Comparison of ENCODE assay signal across 21 cellular contexts in genomic region chr15:64782751-64783150, GRCh38. TPM values are rescaled to one million over a fixed set of nuclear protein-coding genes. Genes with fewer than 3 reads are reported as not detected.
DNase-seq lines count a peak whose midpoint lies in the region; ATAC-seq and TF ChIP-seq lines count a peak whose summit lies in the region.
"Had no signal": no experiment of that assay in that cellular context is flagged by ENCODE, and none has a peak within 500 bp of the region (broad histone marks: within the 10 kb centered on the region; RNA-seq: fewer than 3 reads in every experiment).

No MANE protein-coding gene starts in this region.

- H3K27me3 Mint-ChIP-seq in central memory CD8-positive, alpha-beta T cell = peaks cover under 1% of the 10 kb centered on the region

- no peak for ATAC-seq in heart right ventricle
- ATAC-seq in central memory CD8-positive, alpha-beta T cell (replicated peaks; ENCODE audit: extremely low read depth, poor library complexity, severe bottlenecking) = no peak
- ATAC-seq in left lobe of liver = peak; percentile 87

- peak overlapping the region; percentile 37 for H3K27ac Mint-ChIP-seq in central memory CD8-positive, alpha-beta T cell (ENCODE audit: low read depth)
- H3K27ac Mint-ChIP-seq: CD4-positive, alpha-beta T cell had no signal

- TF ChIP-seq CTCF in cardiac muscle cell (IDR thresholded peaks at IDR 0.05; ENCODE audit: low read depth, low read length) = no peak
- TF ChIP-seq CTCF in heart right ventricle (IDR thresholded peaks at IDR 0.05) = no peak
- TF ChIP-seq CTCF in vagina (IDR thresholded peaks at IDR 0.05) = no peak
- TF ChIP-seq CTCF in dorsolateral prefrontal cortex (IDR thresholded peaks at IDR 0.05 in 54 of 56, conservative IDR thresholded peaks at IDR 0.05 in 2 of 56; ENCODE audit: low read depth in 1 of 56, partially characterized antibody in 56 of 56) = no peak

- no peaks in the 10 kb centered on the region for H3K27me3 ChIP-seq in cardiac muscle cell
- no peaks in the 10 kb centered on the region for H3K27me3 ChIP-seq in heart right ventricle
- H3K27me3 ChIP-seq in vagina = no peaks in the 10 kb centered on the region
- H3K27me3 ChIP-seq in dorsolateral prefrontal cortex = peaks cover 0 to 14% (median 0%) of the 10 kb centered on the region in 45 donors
- H3K27me3 ChIP-seq: BE2C had no signal

- 81 to 82% methylated on average over 5 of the region's 5 CpGs for WGBS in heart right ventricle, 2 donors

- intact Hi-C loops in heart right ventricle (cut with DNase I) (no loop called here), vagina (cut with DNase I) (no loop called here), dorsolateral prefrontal cortex (cut with DNase I) (no loop called here)

- no peak overlapping the region for H3K4me3 Mint-ChIP-seq in central memory CD8-positive, alpha-beta T cell
- H3K4me3 Mint-ChIP-seq: CD4-positive, alpha-beta T cell had no signal

- no peak for DNase-seq in cardiac muscle cell (ENCODE audit: low read depth in 1 of 2, low spot score in 1 of 2)
- DNase-seq in heart right ventricle = no peak
- DNase-seq in central memory CD8-positive, alpha-beta T cell (ENCODE audit: low spot score in 2 of 2) = no peak
- peak; percentile 71 for DNase-seq in left lobe of liver (ENCODE audit: low spot score)
- DNase-seq in vagina (ENCODE audit: extremely low spot score in 2 of 2) = no peak
- no peak for DNase-seq in dorsolateral prefrontal cortex
- DNase-seq in DMS153 treated with DMSO at 0.1 percent for 48 hours (lab: John Stamatoyannopoulos, UW; ENCODE audit: unreplicated experiment) = no peak
- no peak for DNase-seq in G401 (ENCODE audit: low spot score)
- DNase-seq: BE2C; CD4-positive, alpha-beta T cell; DMS53; EL; MM.1S; NCI-H1092; NCI-H1436 treated with DMSO at 0.1 percent for 48 hours; NCI-H2029 treated with DMSO at 0.1 percent for 48 hours; NCI-H2171; NCI-H446; NCI-H526 treated with DMSO at 0.1 percent for 48 hours; Right ventricle myocardium superior had no signal

- in situ Hi-C loops in G401 (cut with HindIII; ENCODE audit: low sequenced_read_pairs) = loop anchor here (10.0 kb wide), 1 partner anchor 98 kb away; no protein-coding TSS in a partner anchor

- no peaks in the 10 kb centered on the region for H3K9me3 Mint-ChIP-seq in central memory CD8-positive, alpha-beta T cell
- H3K9me3 Mint-ChIP-seq: CD4-positive, alpha-beta T cell had no signal

- H3K36me3 ChIP-seq in cardiac muscle cell (no peaks in the 10 kb centered on the region), heart right ventricle (no peaks in the 10 kb centered on the region), vagina (no peaks in the 10 kb centered on the region)
- H3K36me3 ChIP-seq: BE2C had no signal

- peak overlapping the region; percentile 62 for H3K27ac ChIP-seq in cardiac muscle cell
- H3K27ac ChIP-seq in heart right ventricle = no peak overlapping the region
- H3K27ac ChIP-seq in vagina = peak overlapping the region; percentile 33
- no peak overlapping the region for H3K27ac ChIP-seq in dorsolateral prefrontal cortex

- no peak for TF ChIP-seq POLR2A in vagina (IDR thresholded peaks at IDR 0.05)

- no peaks in the 10 kb centered on the region for H3K9me3 ChIP-seq in cardiac muscle cell (ENCODE audit: low read depth)
- no peaks in the 10 kb centered on the region for H3K9me3 ChIP-seq in heart right ventricle
- H3K9me3 ChIP-seq in vagina = no peaks in the 10 kb centered on the region
- H3K9me3 ChIP-seq: BE2C had no signal

- H3K4me1 Mint-ChIP-seq in central memory CD8-positive, alpha-beta T cell = peaks cover 21% of the 10 kb centered on the region

- peaks cover 18% of the 10 kb centered on the region for H3K4me1 ChIP-seq in cardiac muscle cell (ENCODE audit: low read depth)
- H3K4me1 ChIP-seq in heart right ventricle = no peaks in the 10 kb centered on the region
- no peaks in the 10 kb centered on the region for H3K4me1 ChIP-seq in vagina
- H3K4me1 ChIP-seq: BE2C had no signal

- H3K4me3 ChIP-seq in cardiac muscle cell = no peak overlapping the region
- H3K4me3 ChIP-seq in heart right ventricle = no peak overlapping the region
- no peak overlapping the region for H3K4me3 ChIP-seq in vagina
- H3K4me3 ChIP-seq in dorsolateral prefrontal cortex = no peak overlapping the region

- H3K36me3 Mint-ChIP-seq in central memory CD8-positive, alpha-beta T cell (ENCODE audit: insufficient read depth) = no peaks in the 10 kb centered on the region

RNA-seq across cellular contexts. Expression of gene RBPMS2, which starts 7.4 kb away (rescaled TPM):
- total RNA-seq in cardiac muscle cell = 18.4 and 35.4 TPM in 2 replicates
- polyA plus RNA-seq in cardiac muscle cell = 213 and 223 TPM in 2 replicates
- 100 to 1,000 TPM; 177 to 296 (median 213) TPM for total RNA-seq in heart right ventricle
- 100 to 1,000 TPM; 200 to 310 TPM for polyA plus RNA-seq in heart right ventricle
- 7.5 TPM for total RNA-seq in left lobe of liver
- total RNA-seq in vagina = 3.7 TPM
- 10 to 100 TPM in 3 of 120 experiments, 1 to 10 TPM in 117; 1.1 to 14.5 (median 3.5) TPM for total RNA-seq in dorsolateral prefrontal cortex
- 0.12 and 0.27 TPM in 2 replicates for total RNA-seq in G401 (2014; rRNA removed; shearing (Covaris generic))
- total RNA-seq: CD4-positive, alpha-beta T cell; LHCN-M2 had no signal

RNA-seq across cellular contexts. Expression of gene PIF1, which starts 42.7 kb away (rescaled TPM):
- total RNA-seq in cardiac muscle cell (3.5 and 70.9 TPM in 2 replicates), heart right ventricle (1 to 10 TPM in 2 of 10 donors, under 1 TPM in 8; 0.22 to 2.9 (median 0.45) TPM), left lobe of liver (0.93 TPM), vagina (6.6 TPM), dorsolateral prefrontal cortex (1 to 10 TPM in 119 of 120 experiments, under 1 TPM in 1; 0.74 to 7.7 (median 3.2) TPM)
- polyA plus RNA-seq in cardiac muscle cell (7.4 and 49.0 TPM in 2 replicates), heart right ventricle (1 to 10 TPM in 1 of 2 donors, under 1 TPM in 1; 0.38 to 1.6 TPM)
- total RNA-seq in G401 (2014; rRNA removed; shearing (Covaris generic)) = 23.0 and 37.9 TPM in 2 replicates

RNA-seq across cellular contexts. Expression of gene PLEKHO2, which starts 59.0 kb away (rescaled TPM):
- 7.6 and 9.3 TPM in 2 replicates for total RNA-seq in cardiac muscle cell
- polyA plus RNA-seq in cardiac muscle cell = 9.4 and 11.3 TPM in 2 replicates
- total RNA-seq in heart right ventricle = 10 to 100 TPM in 3 of 10 donors, 1 to 10 TPM in 7; 5.9 to 24.2 (median 9.7) TPM
- polyA plus RNA-seq in heart right ventricle = 10 to 100 TPM in 1 of 2 donors, 1 to 10 TPM in 1; 7.2 to 10.2 TPM
- total RNA-seq in left lobe of liver = 4.3 TPM
- 34.9 TPM for total RNA-seq in vagina
- total RNA-seq in dorsolateral prefrontal cortex = 10 to 100 TPM; 11.7 to 57.7 (median 19.3) TPM
- 16.1 and 17.4 TPM in 2 replicates for total RNA-seq in G401 (2014; rRNA removed; shearing (Covaris generic))

Comparison
In these comparisons a context has a peak if more than half of its experiments do, and no peak if none do; other contexts are left out.
1. H3K27ac ChIP-seq: peak in cardiac muscle cell (single experiment) and vagina (single experiment); none in heart right ventricle (0 of 10) and dorsolateral prefrontal cortex (0 of 59).